Comparison of ENCODE assay signal across 1 cellular context in the genomic region with DNA sequence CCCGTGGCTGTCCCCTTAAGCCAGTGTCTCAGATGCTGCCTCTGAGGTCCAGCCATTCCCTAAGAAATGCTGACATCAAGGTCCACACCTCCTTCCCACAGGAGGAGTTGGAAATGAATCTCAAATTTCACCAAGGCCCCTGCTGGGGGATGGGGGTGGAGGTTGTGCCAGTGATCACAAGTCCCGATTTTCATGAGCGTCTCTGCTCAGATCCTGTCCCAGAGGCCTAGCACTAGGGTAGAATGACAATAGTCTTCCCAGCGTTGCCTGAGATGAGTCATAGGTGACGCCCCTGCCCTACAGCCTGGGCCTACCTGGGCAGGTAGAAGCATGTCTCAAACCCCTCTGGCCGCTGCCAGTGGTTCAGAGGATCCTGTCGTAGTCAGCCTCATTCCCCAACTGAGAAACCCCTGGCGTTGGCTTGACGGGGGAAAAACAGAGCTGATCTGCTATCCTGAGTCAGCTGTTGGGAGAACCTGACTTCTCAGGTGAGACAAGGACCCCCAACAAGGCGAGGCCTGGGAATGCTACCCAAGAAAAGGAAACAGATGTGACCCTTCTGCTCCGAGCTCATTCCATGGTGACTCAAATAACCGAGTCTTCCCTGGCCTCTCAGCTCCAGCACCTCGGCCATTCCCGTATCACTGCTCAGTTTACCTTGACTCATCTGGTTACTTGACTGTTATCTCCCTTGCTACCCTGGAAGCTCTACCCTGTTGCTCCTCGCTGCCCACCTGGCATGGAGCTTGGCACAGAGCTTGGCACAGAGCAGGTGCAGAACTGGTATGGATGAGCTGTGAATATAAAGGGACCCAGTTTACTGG.
TF ChIP-seq lines count a peak whose summit lies in the region.

No MANE protein-coding gene starts in this region.

TF ChIP-seq in IMR-90, 13 proteins besides CTCF, POLR2A, EP300 and RAD21:
- TF ChIP-seq USF2 (IDR thresholded peaks at IDR 0.05; ENCODE audit: low read depth, low read length) (no peak), CHD1 (IDR thresholded peaks at IDR 0.05; ENCODE audit: low read depth, low read length) (no peak), NFE2L2 (IDR thresholded peaks at IDR 0.05; ENCODE audit: low read depth, low read length) (no peak), BHLHE40 (IDR thresholded peaks at IDR 0.05; ENCODE audit: low read depth, low read length) (no peak), RCOR1 (IDR thresholded peaks at IDR 0.05; ENCODE audit: insufficient replicate concordance, low read length) (no peak), MAZ (IDR thresholded peaks at IDR 0.05; ENCODE audit: borderline replicate concordance, low read depth, low read length) (no peak), MAFK (IDR thresholded peaks at IDR 0.05; ENCODE audit: low read depth, low read length) (no peak), MXI1 (IDR thresholded peaks at IDR 0.05; ENCODE audit: borderline replicate concordance, low read depth, low read length) (no peak), ELK1 (IDR thresholded peaks at IDR 0.05; ENCODE audit: borderline replicate concordance, low read depth, low read length) (no peak)
TF ChIP-seq in IMR-90: peak in this region for 0.
